1 cellular context compared by ENCODE assay signal in the genomic region with DNA sequence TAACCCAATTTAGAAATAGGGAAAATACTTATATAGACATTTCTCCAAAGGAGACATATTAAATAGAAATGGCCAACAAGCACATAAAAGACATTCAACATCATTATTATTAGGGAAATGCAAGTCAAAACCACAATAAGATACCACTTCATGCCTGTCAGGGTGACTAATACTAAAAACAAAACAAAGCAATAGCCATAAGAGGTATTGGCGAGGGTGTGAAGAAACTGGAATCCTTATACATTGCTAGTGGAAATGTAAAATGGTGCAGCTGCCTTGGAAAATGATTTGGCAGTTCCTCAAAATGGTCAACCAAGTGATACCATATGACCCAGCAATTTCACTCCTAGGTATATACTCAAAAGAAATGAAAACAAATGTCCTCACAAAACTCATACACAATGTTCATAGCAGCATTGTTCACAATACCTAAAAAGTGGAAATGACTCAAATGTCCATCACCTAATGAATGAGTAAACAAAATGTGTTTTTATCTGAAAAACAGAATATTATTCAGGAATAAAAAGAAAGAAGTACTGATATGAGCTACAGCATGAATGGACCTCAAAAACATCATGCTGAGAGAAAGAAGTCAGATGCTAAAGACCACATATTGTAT.
TF ChIP-seq lines count a peak whose summit lies in the region.

No MANE protein-coding gene starts in this region.

TF ChIP-seq in HepG2, 621 proteins besides CTCF, POLR2A, EP300 and RAD21:
- TF ChIP-seq, protein P1, sequence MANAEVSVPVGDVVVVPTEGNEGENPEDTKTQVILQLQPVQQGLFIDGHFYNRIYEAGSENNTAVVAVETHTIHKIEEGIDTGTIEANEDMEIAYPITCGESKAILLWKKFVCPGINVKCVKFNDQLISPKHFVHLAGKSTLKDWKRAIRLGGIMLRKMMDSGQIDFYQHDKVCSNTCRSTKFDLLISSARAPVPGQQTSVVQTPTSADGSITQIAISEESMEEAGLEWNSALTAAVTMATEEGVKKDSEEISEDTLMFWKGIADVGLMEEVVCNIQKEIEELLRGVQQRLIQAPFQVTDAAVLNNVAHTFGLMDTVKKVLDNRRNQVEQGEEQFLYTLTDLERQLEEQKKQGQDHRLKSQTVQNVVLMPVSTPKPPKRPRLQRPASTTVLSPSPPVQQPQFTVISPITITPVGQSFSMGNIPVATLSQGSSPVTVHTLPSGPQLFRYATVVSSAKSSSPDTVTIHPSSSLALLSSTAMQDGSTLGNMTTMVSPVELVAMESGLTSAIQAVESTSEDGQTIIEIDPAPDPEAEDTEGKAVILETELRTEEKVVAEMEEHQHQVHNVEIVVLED (CRISPR knock-in tag; IDR thresholded peaks at IDR 0.05; ENCODE audit: borderline replicate concordance) = no peak
- no peak for TF ChIP-seq ZNF317 (CRISPR knock-in tag; IDR thresholded peaks at IDR 0.05)
- TF ChIP-seq, protein P2, sequence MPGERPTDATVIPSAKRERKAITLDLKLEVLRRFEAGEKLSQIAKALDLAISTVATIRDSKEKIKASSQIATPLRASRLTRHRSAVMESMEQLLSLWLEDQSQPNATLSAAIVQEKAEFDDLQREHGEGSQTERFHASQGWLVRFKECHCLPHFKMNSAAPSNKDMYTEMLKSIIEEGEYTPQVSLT (CRISPR knock-in tag; IDR thresholded peaks at IDR 0.05; ENCODE audit: borderline replicate concordance, low read depth) = no peak
- TF ChIP-seq, protein P3, sequence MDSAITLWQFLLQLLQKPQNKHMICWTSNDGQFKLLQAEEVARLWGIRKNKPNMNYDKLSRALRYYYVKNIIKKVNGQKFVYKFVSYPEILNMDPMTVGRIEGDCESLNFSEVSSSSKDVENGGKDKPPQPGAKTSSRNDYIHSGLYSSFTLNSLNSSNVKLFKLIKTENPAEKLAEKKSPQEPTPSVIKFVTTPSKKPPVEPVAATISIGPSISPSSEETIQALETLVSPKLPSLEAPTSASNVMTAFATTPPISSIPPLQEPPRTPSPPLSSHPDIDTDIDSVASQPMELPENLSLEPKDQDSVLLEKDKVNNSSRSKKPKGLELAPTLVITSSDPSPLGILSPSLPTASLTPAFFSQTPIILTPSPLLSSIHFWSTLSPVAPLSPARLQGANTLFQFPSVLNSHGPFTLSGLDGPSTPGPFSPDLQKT (CRISPR knock-in tag; IDR thresholded peaks at IDR 0.05; ENCODE audit: borderline replicate concordance) = no peak
- TF ChIP-seq TCF7L2 (IDR thresholded peaks at IDR 0.05; ENCODE audit: low read depth, low read length) = no peak
- TF ChIP-seq, protein P4, sequence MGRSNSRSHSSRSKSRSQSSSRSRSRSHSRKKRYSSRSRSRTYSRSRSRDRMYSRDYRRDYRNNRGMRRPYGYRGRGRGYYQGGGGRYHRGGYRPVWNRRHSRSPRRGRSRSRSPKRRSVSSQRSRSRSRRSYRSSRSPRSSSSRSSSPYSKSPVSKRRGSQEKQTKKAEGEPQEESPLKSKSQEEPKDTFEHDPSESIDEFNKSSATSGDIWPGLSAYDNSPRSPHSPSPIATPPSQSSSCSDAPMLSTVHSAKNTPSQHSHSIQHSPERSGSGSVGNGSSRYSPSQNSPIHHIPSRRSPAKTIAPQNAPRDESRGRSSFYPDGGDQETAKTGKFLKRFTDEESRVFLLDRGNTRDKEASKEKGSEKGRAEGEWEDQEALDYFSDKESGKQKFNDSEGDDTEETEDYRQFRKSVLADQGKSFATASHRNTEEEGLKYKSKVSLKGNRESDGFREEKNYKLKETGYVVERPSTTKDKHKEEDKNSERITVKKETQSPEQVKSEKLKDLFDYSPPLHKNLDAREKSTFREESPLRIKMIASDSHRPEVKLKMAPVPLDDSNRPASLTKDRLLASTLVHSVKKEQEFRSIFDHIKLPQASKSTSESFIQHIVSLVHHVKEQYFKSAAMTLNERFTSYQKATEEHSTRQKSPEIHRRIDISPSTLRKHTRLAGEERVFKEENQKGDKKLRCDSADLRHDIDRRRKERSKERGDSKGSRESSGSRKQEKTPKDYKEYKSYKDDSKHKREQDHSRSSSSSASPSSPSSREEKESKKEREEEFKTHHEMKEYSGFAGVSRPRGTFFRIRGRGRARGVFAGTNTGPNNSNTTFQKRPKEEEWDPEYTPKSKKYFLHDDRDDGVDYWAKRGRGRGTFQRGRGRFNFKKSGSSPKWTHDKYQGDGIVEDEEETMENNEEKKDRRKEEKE (IDR thresholded peaks at IDR 0.05) = no peak
- no peak for TF ChIP-seq NRL (CRISPR knock-in tag; IDR thresholded peaks at IDR 0.05; ENCODE audit: borderline replicate concordance)
- no peak for TF ChIP-seq ZNF253 (CRISPR knock-in tag; IDR thresholded peaks at IDR 0.05; ENCODE audit: borderline replicate concordance)
- TF ChIP-seq GATAD2A (CRISPR knock-in tag; IDR thresholded peaks at IDR 0.05) = no peak
- TF ChIP-seq, protein P5, sequence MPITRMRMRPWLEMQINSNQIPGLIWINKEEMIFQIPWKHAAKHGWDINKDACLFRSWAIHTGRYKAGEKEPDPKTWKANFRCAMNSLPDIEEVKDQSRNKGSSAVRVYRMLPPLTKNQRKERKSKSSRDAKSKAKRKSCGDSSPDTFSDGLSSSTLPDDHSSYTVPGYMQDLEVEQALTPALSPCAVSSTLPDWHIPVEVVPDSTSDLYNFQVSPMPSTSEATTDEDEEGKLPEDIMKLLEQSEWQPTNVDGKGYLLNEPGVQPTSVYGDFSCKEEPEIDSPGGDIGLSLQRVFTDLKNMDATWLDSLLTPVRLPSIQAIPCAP (CRISPR knock-in tag; IDR thresholded peaks at IDR 0.05; ENCODE audit: low read depth) = no peak
- no peak for TF ChIP-seq MBD4 (IDR thresholded peaks at IDR 0.05; ENCODE audit: borderline replicate concordance, low read length)
- TF ChIP-seq, protein P6, sequence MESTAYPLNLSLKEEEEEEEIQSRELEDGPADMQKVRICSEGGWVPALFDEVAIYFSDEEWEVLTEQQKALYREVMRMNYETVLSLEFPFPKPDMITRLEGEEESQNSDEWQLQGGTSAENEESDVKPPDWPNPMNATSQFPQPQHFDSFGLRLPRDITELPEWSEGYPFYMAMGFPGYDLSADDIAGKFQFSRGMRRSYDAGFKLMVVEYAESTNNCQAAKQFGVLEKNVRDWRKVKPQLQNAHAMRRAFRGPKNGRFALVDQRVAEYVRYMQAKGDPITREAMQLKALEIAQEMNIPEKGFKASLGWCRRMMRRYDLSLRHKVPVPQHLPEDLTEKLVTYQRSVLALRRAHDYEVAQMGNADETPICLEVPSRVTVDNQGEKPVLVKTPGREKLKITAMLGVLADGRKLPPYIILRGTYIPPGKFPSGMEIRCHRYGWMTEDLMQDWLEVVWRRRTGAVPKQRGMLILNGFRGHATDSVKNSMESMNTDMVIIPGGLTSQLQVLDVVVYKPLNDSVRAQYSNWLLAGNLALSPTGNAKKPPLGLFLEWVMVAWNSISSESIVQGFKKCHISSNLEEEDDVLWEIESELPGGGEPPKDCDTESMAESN (CRISPR knock-in tag; conservative IDR thresholded peaks at IDR 0.05) = no peak
- TF ChIP-seq SYNCRIP (IDR thresholded peaks at IDR 0.05; ENCODE audit: insufficient read depth, low read depth, low read length) = no peak
- no peak for TF ChIP-seq TCF7 (IDR thresholded peaks at IDR 0.05; ENCODE audit: low read depth)
- no peak for TF ChIP-seq ZNF333 (CRISPR knock-in tag; IDR thresholded peaks at IDR 0.05; ENCODE audit: borderline replicate concordance)
- TF ChIP-seq FOXA1 (IDR thresholded peaks at IDR 0.05) = no peak
- no peak for TF ChIP-seq FOXA1 (CRISPR knock-in tag; IDR thresholded peaks at IDR 0.05)
- TF ChIP-seq ZNF629 (CRISPR knock-in tag; conservative IDR thresholded peaks at IDR 0.05) = no peak
- TF ChIP-seq PPARG (CRISPR knock-in tag; conservative IDR thresholded peaks at IDR 0.05) = no peak
